ENCODE assay signal across 11 cellular contexts in genomic region chr17:15233022-15233805, GRCh38. TPM values are rescaled to one million over a fixed set of nuclear protein-coding genes. Genes with fewer than 3 reads are reported as not detected.
DNase-seq lines count a peak whose midpoint lies in the region; ATAC-seq and FAIRE-seq lines count a peak whose summit lies in the region.
"Had no signal": no experiment of that assay in that cellular context is flagged by ENCODE, and none has a peak within 500 bp of the region (broad histone marks: within the 10 kb centered on the region; RNA-seq: fewer than 3 reads in every experiment).

No MANE protein-coding gene starts in this region.

- 59 to 75% (median 63%) methylated on average over 4 of the region's 4 CpGs for WGBS in small intestine, 3 donors

- DNase-seq in NOMO-1 (lab: John Stamatoyannopoulos, UW; ENCODE audit: unreplicated experiment in 2 of 2) (peak; percentile 36 to 56), NOMO-1 treated with dmso at 0.1 percent for 144 hours (lab: John Stamatoyannopoulos, UW; ENCODE audit: unreplicated experiment) (no peak), OCI-M1 (lab: John Stamatoyannopoulos, UW) (peak; percentile 67), fibroblast of peridontal ligament (ENCODE audit: extremely low read depth) (peak; percentile 51), small intestine (peak; percentile 52), T-helper 9 cell (no peak)
- no peak for DNase-seq in activated CD4-positive, alpha-beta T cell treated with anti-CD3 and anti-CD28 coated beads for 1 hour
- DNase-seq: effector CD8-positive, alpha-beta T cell had no signal

- H3K4me3 ChIP-seq in small intestine (ENCODE audit: low read depth in 1 of 2, low read length in 2 of 2): no peak overlapping the region
- H3K4me3 ChIP-seq: BLaER1 treated with 17β-estradiol and CSF1 and Interleukin-3, amounts not matched to agents 10 nM and 100 nM had no signal

- peaks cover 3% of the 10 kb centered on the region in 2 donors for H3K36me3 ChIP-seq in small intestine (ENCODE audit: control insufficient read depth in 2 of 2, insufficient read depth in 2 of 2, low read length in 2 of 2)

- H3K27me3 ChIP-seq in small intestine (ENCODE audit: control insufficient read depth in 2 of 2, insufficient read depth in 2 of 2, low read length in 2 of 2): no peaks in the 10 kb centered on the region
- H3K27me3 ChIP-seq: BLaER1 treated with 17β-estradiol and CSF1 and Interleukin-3, amounts not matched to agents 10 nM and 100 nM had no signal

- ATAC-seq in HG03354 (IDR thresholded peaks at IDR 0.05; ENCODE audit: poor library complexity, severe bottlenecking, unreplicated experiment): no peak

- no peak for FAIRE-seq in small intestine (lab: Jason Lieb, UNC)

- H3K27ac ChIP-seq in small intestine (ENCODE audit: low read depth in 1 of 2, low read length in 1 of 2): peak overlapping the region in 1 of 2 donors; percentile 17
- H3K27ac ChIP-seq: BLaER1 treated with 17β-estradiol and CSF1 and Interleukin-3, amounts not matched to agents 10 nM and 100 nM had no signal

- peaks cover 0 to 7% of the 10 kb centered on the region in 2 donors for H3K4me1 ChIP-seq in small intestine (ENCODE audit: control insufficient read depth in 2 of 2, insufficient read depth in 1 of 2, low read depth in 1 of 2, low read length in 1 of 2)

- H3K9me3 ChIP-seq in small intestine (ENCODE audit: control insufficient read depth, low read depth): no peaks in the 10 kb centered on the region
- H3K9me3 ChIP-seq: BLaER1 treated with 17β-estradiol and CSF1 and Interleukin-3, amounts not matched to agents 10 nM and 100 nM had no signal

RNA-seq across cellular contexts. Expression of gene PMP22, which starts 31.9 kb away (rescaled TPM):
- polyA plus RNA-seq in small intestine: 10 to 100 TPM; 68.9 to 89.4 (median 88.8) TPM
- polyA plus RNA-seq: IgD-negative memory B cell had no signal

Comparison
In these comparisons a context has a peak if more than half of its experiments do, and no peak if none do; other contexts are left out.
1. DNase-seq: peak in NOMO-1 (2 of 2), OCI-M1 (single experiment), fibroblast of peridontal ligament (single experiment) and small intestine (single experiment); none in NOMO-1 treated with dmso at 0.1 percent for 144 hours (single experiment), T-helper 9 cell (single experiment) and activated CD4-positive, alpha-beta T cell treated with anti-CD3 and anti-CD28 coated beads for 1 hour (single experiment).